Comparison of ENCODE assay signal across 9 cellular contexts in the genomic region with DNA sequence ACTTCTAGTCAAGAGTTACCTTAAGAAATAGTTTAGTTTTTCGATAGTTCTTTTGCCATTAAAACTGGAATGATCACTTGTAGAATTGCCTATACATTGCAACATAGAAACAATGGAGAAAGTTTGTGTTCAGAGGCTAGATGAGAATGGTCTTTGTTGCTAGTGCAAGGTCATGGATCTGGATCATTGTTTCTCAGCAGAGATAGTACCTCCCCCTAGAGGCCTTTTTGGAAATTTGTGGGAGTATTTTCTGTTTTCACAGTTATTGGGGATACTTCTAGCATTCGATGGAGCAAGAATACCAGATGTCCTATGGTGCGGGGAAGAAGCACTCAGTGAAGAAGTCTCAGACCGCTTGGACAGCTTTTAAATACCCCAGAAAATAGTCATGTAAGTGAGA.
DNase-seq lines count a peak whose midpoint lies in the region; ATAC-seq and TF ChIP-seq lines count a peak whose summit lies in the region.
"Had no signal": no experiment of that assay in that cellular context is flagged by ENCODE, and none has a peak within 500 bp of the region (broad histone marks: within the 10 kb centered on the region; RNA-seq: fewer than 3 reads in every experiment).

No MANE protein-coding gene starts in this region.

- H3K4me3 ChIP-seq in left ventricle myocardium inferior (no peak overlapping the region), RWPE2 (ENCODE audit: severe bottlenecking) (no peak overlapping the region)

- peak; percentile 35; the same call in 1 of the 3 replicates for ATAC-seq in RWPE2 (ENCODE audit: low read depth)
- no peak for ATAC-seq in foreskin keratinocyte
- no peak for ATAC-seq in GM19467 (IDR thresholded peaks at IDR 0.05; ENCODE audit: unreplicated experiment)

- DNase-seq in left ventricle myocardium inferior: no peak
- DNase-seq in cardiac septum (ENCODE audit: low spot score): no peak
- no peak for DNase-seq in RWPE2 (ENCODE audit: low spot score)
- peak in 1 of 2 donors; percentile 52 for DNase-seq in foreskin keratinocyte
- DNase-seq in germinal center (ENCODE audit: low spot score): no peak
- no peak for DNase-seq in NCI-H345 treated with DMSO at 0.1 percent for 48 hours (lab: John Stamatoyannopoulos, UW; ENCODE audit: unreplicated experiment)
- DNase-seq in GOT3 (lab: John Stamatoyannopoulos, UW): no peak
- DNase-seq: NCI-H1436 treated with DMSO at 0.1 percent for 48 hours had no signal

- H3K27me3 ChIP-seq in left ventricle myocardium inferior (ENCODE audit: low read depth): peaks cover under 1% of the 10 kb centered on the region
- H3K27me3 ChIP-seq in RWPE2 (ENCODE audit: insufficient read depth, poor library complexity, severe bottlenecking): no peaks in the 10 kb centered on the region
- H3K27me3 ChIP-seq in foreskin keratinocyte: no peaks in the 10 kb centered on the region

- H3K36me3 ChIP-seq in left ventricle myocardium inferior: no peaks in the 10 kb centered on the region
- H3K36me3 ChIP-seq in RWPE2 (ENCODE audit: low read depth): no peaks in the 10 kb centered on the region

- H3K4me1 ChIP-seq in left ventricle myocardium inferior (no peaks in the 10 kb centered on the region), RWPE2 (ENCODE audit: insufficient read depth, poor library complexity, severe bottlenecking) (no peaks in the 10 kb centered on the region), foreskin keratinocyte (no peaks in the 10 kb centered on the region)

- TF ChIP-seq CTCF in left ventricle myocardium inferior (IDR thresholded peaks at IDR 0.05; ENCODE audit: borderline replicate concordance): peak; percentile 58
- peak; percentile 67 for TF ChIP-seq CTCF in RWPE2 (IDR thresholded peaks at IDR 0.05; ENCODE audit: poor library complexity, severe bottlenecking)
- TF ChIP-seq CTCF in foreskin keratinocyte (conservative IDR thresholded peaks at IDR 0.05): peak; percentile 78

- H3K9me3 ChIP-seq in left ventricle myocardium inferior (replicated peaks) (no peaks in the 10 kb centered on the region), RWPE2 (ENCODE audit: severe bottlenecking) (no peaks in the 10 kb centered on the region)

- H3K27ac ChIP-seq in left ventricle myocardium inferior (replicated peaks): no peak overlapping the region
- peak overlapping the region; percentile 0 for H3K27ac ChIP-seq in RWPE2 (ENCODE audit: poor library complexity, severe bottlenecking)
- no peak overlapping the region for H3K27ac ChIP-seq in foreskin keratinocyte

- intact Hi-C loops in left ventricle myocardium inferior (cut with micrococcal nuclease) (no loop called here), cardiac septum (cut with DNase I) (loop anchor here (5.0 kb wide), 1 partner anchor 128 kb away; no protein-coding TSS in a partner anchor)
